12 cellular contexts compared by ENCODE assay signal in the genomic region with DNA sequence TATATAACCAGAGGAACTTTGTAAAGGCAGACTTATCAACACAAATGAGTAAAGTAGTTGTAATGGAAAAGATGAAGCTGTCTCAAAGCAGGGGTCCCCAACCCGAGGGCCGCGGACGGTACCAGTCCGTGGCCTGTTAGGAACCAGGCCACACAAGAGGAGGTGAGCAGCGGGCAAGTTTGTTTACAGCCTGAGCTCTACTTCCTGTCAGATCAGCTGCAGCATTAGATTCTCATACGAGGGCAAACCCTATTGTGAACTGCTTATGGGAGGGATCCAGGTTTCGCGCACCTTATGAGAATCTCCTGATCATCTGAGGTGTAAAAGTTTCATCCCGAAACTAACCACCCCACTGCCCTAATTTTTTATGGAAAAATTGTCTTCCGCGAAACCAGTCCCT. TPM values are rescaled to one million over a fixed set of nuclear protein-coding genes. Genes with fewer than 3 reads are reported as not detected.
DNase-seq lines count a peak whose midpoint lies in the region; ATAC-seq and TF ChIP-seq lines count a peak whose summit lies in the region.
"Had no signal": no experiment of that assay in that cellular context is flagged by ENCODE, and none has a peak within 500 bp of the region (broad histone marks: within the 10 kb centered on the region; RNA-seq: fewer than 3 reads in every experiment).

No MANE protein-coding gene starts in this region.

- H3K27ac Mint-ChIP-seq in activated CD4-positive, alpha-beta T cell treated with anti-CD3 and anti-CD28 coated beads, Interleukin-2, amount 10 ng/mL, durations not matched to agents 24 days and 14 days, result no peak overlapping the region
- no peak overlapping the region for H3K27ac Mint-ChIP-seq in T-helper 17 cell

- no peaks in the 10 kb centered on the region for H3K9me3 Mint-ChIP-seq in activated CD4-positive, alpha-beta T cell treated with anti-CD3 and anti-CD28 coated beads, Interleukin-2, amount 10 ng/mL, durations not matched to agents 24 days and 14 days

- no peak overlapping the region for H3K27ac ChIP-seq in hepatocyte
- H3K27ac ChIP-seq: transverse colon had no signal

- in situ Hi-C loops in HAP-1 (cut with MboI; ENCODE audit: low sequenced_read_pairs), result no loop called here

- H3K27me3 ChIP-seq in hepatocyte (no peaks in the 10 kb centered on the region), HAP-1 (ENCODE audit: low read depth) (no peaks in the 10 kb centered on the region)
- H3K27me3 ChIP-seq: transverse colon had no signal

- no peaks in the 10 kb centered on the region for H3K79me2 ChIP-seq in hepatocyte

- no peaks in the 10 kb centered on the region for H3K4me1 Mint-ChIP-seq in activated CD4-positive, alpha-beta T cell treated with anti-CD3 and anti-CD28 coated beads, Interleukin-2, amount 10 ng/mL, durations not matched to agents 24 days and 14 days
- H3K4me1 Mint-ChIP-seq in T-helper 17 cell, result peaks cover 11% of the 10 kb centered on the region

- TF ChIP-seq CTCF in hepatocyte (IDR thresholded peaks at IDR 0.05; ENCODE audit: poor library complexity), result no peak

- H2AFZ ChIP-seq in hepatocyte, result peak overlapping the region; percentile 59

- DNase-seq in activated CD4-positive, alpha-beta T cell treated with anti-CD3 and anti-CD28 coated beads, Interleukin-2, amount 10 ng/mL, durations not matched to agents 24 days and 14 days, result peak; percentile 62
- no peak for DNase-seq in activated CD4-positive, alpha-beta T cell treated with anti-CD3 and anti-CD28 coated beads for 48 hours
- DNase-seq in T-helper 17 cell (no peak), hepatocyte (ENCODE audit: low spot score) (no peak), sciatic nerve (ENCODE audit: low spot score) (no peak), HAP-1 (ENCODE audit: low spot score in 2 of 2) (no peak), 8988T (no peak)
- DNase-seq: ACHN, DND-41, mucosa of descending colon, transverse colon had no signal

- H3K27me3 Mint-ChIP-seq in activated CD4-positive, alpha-beta T cell treated with anti-CD3 and anti-CD28 coated beads, Interleukin-2, amount 10 ng/mL, durations not matched to agents 24 days and 14 days, result no peaks in the 10 kb centered on the region
- no peaks in the 10 kb centered on the region for H3K27me3 Mint-ChIP-seq in T-helper 17 cell

- 68% methylated on average over 12 of the region's 12 CpGs for WGBS in hepatocyte (ENCODE audit: low lambda C conversion rate, missing lambda C conversion rate)

- H3K36me3 ChIP-seq in hepatocyte (replicated peaks; ENCODE audit: insufficient read depth, low read depth) (no peaks in the 10 kb centered on the region), HAP-1 (replicated peaks) (no peaks in the 10 kb centered on the region)
- H3K36me3 ChIP-seq: transverse colon had no signal

- H4K20me1 ChIP-seq in hepatocyte (ENCODE audit: insufficient read depth, poor library complexity, severe bottlenecking), result no peaks in the 10 kb centered on the region

- H3K9me3 ChIP-seq in T-helper 17 cell (ENCODE audit: control insufficient read depth, low read length, poor library complexity, severe bottlenecking) (no peaks in the 10 kb centered on the region), hepatocyte (ENCODE audit: low read depth) (no peaks in the 10 kb centered on the region), HAP-1 (0 out of 2 replicates have a peak, but pooled peaks cover 3% of the 10 kb centered on the region)
- H3K9me3 ChIP-seq: mucosa of descending colon, transverse colon had no signal

- H3K4me1 ChIP-seq in hepatocyte (ENCODE audit: insufficient read depth) (no peaks in the 10 kb centered on the region), HAP-1 (peaks cover 3% of the 10 kb centered on the region; the same call in 1 of the 2 replicates)
- H3K4me1 ChIP-seq: transverse colon had no signal

- no peaks in the 10 kb centered on the region for H3K9me2 ChIP-seq in hepatocyte (replicated peaks; ENCODE audit: insufficient read depth)

- intact Hi-C loops in activated CD4-positive, alpha-beta T cell treated with anti-CD3 and anti-CD28 coated beads, Interleukin-2, amount 10 ng/mL, durations not matched to agents 24 days and 14 days (cut with micrococcal nuclease), result no loop called here
- intact Hi-C loops in sciatic nerve (cut with DNase I), result no loop called here

- no peak for ATAC-seq in T-helper 17 cell
- peak; percentile 42 for ATAC-seq in sciatic nerve
- ATAC-seq in HG02763 (IDR thresholded peaks at IDR 0.05; ENCODE audit: unreplicated experiment), result no peak
- ATAC-seq: mucosa of descending colon had no signal

- H3K36me3 Mint-ChIP-seq in activated CD4-positive, alpha-beta T cell treated with anti-CD3 and anti-CD28 coated beads, Interleukin-2, amount 10 ng/mL, durations not matched to agents 24 days and 14 days (ENCODE audit: low read depth), result no peaks in the 10 kb centered on the region
- peaks cover 3% of the 10 kb centered on the region for H3K36me3 Mint-ChIP-seq in T-helper 17 cell (ENCODE audit: low read depth)

- no peak overlapping the region for H3K4me3 ChIP-seq in hepatocyte
- H3K4me3 ChIP-seq in HAP-1, result no peak overlapping the region
- H3K4me3 ChIP-seq: mucosa of descending colon, transverse colon had no signal

- peak overlapping the region; percentile 3 for H3K4me3 Mint-ChIP-seq in activated CD4-positive, alpha-beta T cell treated with anti-CD3 and anti-CD28 coated beads, Interleukin-2, amount 10 ng/mL, durations not matched to agents 24 days and 14 days
- H3K4me3 Mint-ChIP-seq in T-helper 17 cell, result peak overlapping the region; percentile 39

- H3K4me2 ChIP-seq in hepatocyte, result peak overlapping the region; percentile 76

RNA-seq across cellular contexts. Expression of a gene that starts 57.4 kb away (rescaled TPM):
- not detected in 2 replicates for total RNA-seq in activated CD4-positive, alpha-beta T cell treated with anti-CD3 and anti-CD28 coated beads, Interleukin-2, amount 10 ng/mL, durations not matched to agents 24 days and 14 days
- under 1 TPM; 0.10 TPM for total RNA-seq in T-helper 17 cell
- total RNA-seq in hepatocyte, result 0.04 and 0.17 TPM in 2 replicates
- 0.23 TPM in 1 of 2 replicates, not detected in the other for polyA plus RNA-seq in hepatocyte
- 0.85 TPM for total RNA-seq in sciatic nerve
